Comparison of ENCODE assay signal across 7 cellular contexts in the genomic region with DNA sequence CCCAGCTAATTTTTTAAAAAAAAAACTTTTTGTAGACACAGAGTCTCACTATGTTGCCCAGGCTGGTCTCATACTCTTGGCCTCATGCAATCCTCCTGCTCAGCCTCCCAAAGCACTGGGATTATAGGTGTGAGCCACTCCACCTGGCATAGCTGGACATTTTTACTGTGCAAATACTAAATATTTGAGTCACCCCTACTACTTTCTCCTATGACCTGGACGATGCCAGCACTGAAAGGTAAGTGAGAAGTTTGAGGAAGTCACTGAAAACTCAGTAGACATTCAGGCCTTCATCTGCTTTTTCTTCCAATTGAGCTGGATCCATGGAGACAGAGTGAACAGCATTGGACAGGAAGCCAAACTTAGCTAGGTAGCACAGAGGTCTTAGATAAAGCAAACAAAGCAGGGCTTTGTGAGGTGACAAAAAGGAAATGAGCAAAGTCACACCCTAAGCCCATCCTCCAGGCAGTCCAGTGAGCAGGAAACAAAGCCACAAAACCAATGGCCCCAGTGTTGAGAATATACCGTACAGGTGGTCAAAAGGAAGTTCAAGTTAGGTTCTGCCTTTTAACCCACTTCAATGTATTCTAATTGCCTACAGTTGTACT.
A peak's percentile ranks its signal among the peaks of the same experiment; 100 is the strongest.
DNase-seq lines count a peak whose midpoint lies in the region; ATAC-seq and TF ChIP-seq lines count a peak whose summit lies in the region.

No MANE protein-coding gene starts in this region.

- no peak overlapping the region for H2BK120ac ChIP-seq in H9 (ENCODE audit: low read depth, low read length, poor library complexity, severe bottlenecking)

- H3K27me3 Mint-ChIP-seq in H9 (ENCODE audit: low read depth) (no peaks in the 10 kb centered on the region), osteocyte (ENCODE audit: unreplicated experiment) (peaks cover 2% of the 10 kb centered on the region)

- no peaks in the 10 kb centered on the region for H3K79me2 ChIP-seq in H9 (ENCODE audit: insufficient read depth, low read length)

- no peak overlapping the region for H2BK20ac ChIP-seq in H9 (ENCODE audit: low read depth, low read length, poor library complexity, severe bottlenecking)

- H3K18ac ChIP-seq in H9 (ENCODE audit: insufficient read length, low read depth, low read length): no peak overlapping the region

- no peak for DNase-seq in H9
- peak; percentile 57 for DNase-seq in LoVo (ENCODE audit: low spot score)
- DNase-seq in foreskin keratinocyte: peak in 1 of 2 donors; percentile 7
- no peak for DNase-seq in osteocyte (ENCODE audit: extremely low spot score, unreplicated experiment)
- DNase-seq in NCI-H1092 (lab: John Stamatoyannopoulos, UW): no peak
- DNase-seq in medulla oblongata (ENCODE audit: extremely low spot score): no peak

- no peak overlapping the region for H3K4ac ChIP-seq in H9 (ENCODE audit: low read depth, low read length)

- no peak overlapping the region for H3K4me3 Mint-ChIP-seq in H9
- H3K4me3 Mint-ChIP-seq in osteocyte (ENCODE audit: unreplicated experiment): no peak overlapping the region

- peaks cover 0 to 4% of the 10 kb centered on the region in 2 experiments; a peak in 2 of 4 replicates for H3K4me1 Mint-ChIP-seq in H9
- H3K4me1 Mint-ChIP-seq in osteocyte (ENCODE audit: unreplicated experiment): no peaks in the 10 kb centered on the region

- no peak overlapping the region for H4K8ac ChIP-seq in H9 (replicated peaks; ENCODE audit: insufficient read length, low read depth, low read length)

- H2AFZ ChIP-seq in H9 (ENCODE audit: low read length): peak overlapping the region; percentile 57

- no peak overlapping the region for H3T11ph ChIP-seq in H9 (ENCODE audit: low read length)

- H2AK5ac ChIP-seq in H9 (ENCODE audit: insufficient read length, low read length): no peak overlapping the region

- no peak overlapping the region for H2BK15ac ChIP-seq in H9 (ENCODE audit: low read depth, low read length)

- no peaks in the 10 kb centered on the region for H3K23me2 ChIP-seq in H9 (ENCODE audit: insufficient read length, low read depth, low read length, poor library complexity, severe bottlenecking)

- H4K5ac ChIP-seq in H9 (ENCODE audit: insufficient read length, low read depth, low read length): no peak overlapping the region

- H3K4me1 ChIP-seq in H9 (ENCODE audit: insufficient read depth, low read length) (no peaks in the 10 kb centered on the region), foreskin keratinocyte (no peaks in the 10 kb centered on the region)

- H3K9me3 Mint-ChIP-seq in H9 (no peaks in the 10 kb centered on the region), osteocyte (ENCODE audit: unreplicated experiment) (no peaks in the 10 kb centered on the region)

- H3K4me2 ChIP-seq in H9 (ENCODE audit: insufficient read depth, insufficient read length, low read length): no peak overlapping the region

- H3K36me3 Mint-ChIP-seq in H9 (ENCODE audit: insufficient read depth in 1 of 3, low read depth in 3 of 3): no peaks in the 10 kb centered on the region
- no peaks in the 10 kb centered on the region for H3K36me3 Mint-ChIP-seq in osteocyte (ENCODE audit: unreplicated experiment)

- H3K9ac ChIP-seq in H9 (ENCODE audit: extremely low read depth, insufficient read length, low read length): no peak overlapping the region

- H3K23ac ChIP-seq in H9 (ENCODE audit: insufficient read length, low read depth, low read length): no peak overlapping the region

- WGBS in H9 (ENCODE audit: extremely low coverage, insufficient read length, low lambda C conversion rate): no CpG with 5 or more reads among the region's 2 CpGs

- H3K27me3 ChIP-seq in H9 (ENCODE audit: insufficient read depth, low read length) (no peaks in the 10 kb centered on the region), foreskin keratinocyte (no peaks in the 10 kb centered on the region)

- ATAC-seq in GM18873 (IDR thresholded peaks at IDR 0.05; ENCODE audit: low FRiP score, unreplicated experiment) (peak; percentile 94), foreskin keratinocyte (peak; percentile 19)

- H2BK12ac ChIP-seq in H9 (ENCODE audit: insufficient read length, low read depth, low read length): no peak overlapping the region

- no peaks in the 10 kb centered on the region for H4K20me1 ChIP-seq in H9 (ENCODE audit: control insufficient read depth, insufficient read depth, insufficient read length)

- H3K9me3 ChIP-seq in H9 (ENCODE audit: control insufficient read depth, low read depth, low read length): no peaks in the 10 kb centered on the region

- H3K27ac Mint-ChIP-seq in H9: peak overlapping the region in 2 of 3 experiments; percentile 29 to 90; a peak in 2 of 7 replicates
- H3K27ac Mint-ChIP-seq in osteocyte (ENCODE audit: unreplicated experiment): no peak overlapping the region

- no peaks in the 10 kb centered on the region for H3K79me1 ChIP-seq in H9 (ENCODE audit: insufficient read depth, low read depth, low read length, poor library complexity, severe bottlenecking)

- no peak overlapping the region for H3K14ac ChIP-seq in H9 (ENCODE audit: insufficient read depth, low read length)

- H2BK5ac ChIP-seq in H9 (ENCODE audit: insufficient read length, low read length): no peak overlapping the region

- no peak overlapping the region for H4K91ac ChIP-seq in H9 (ENCODE audit: insufficient read length, low read depth, low read length)

- no peak overlapping the region for H3K27ac ChIP-seq in H9 (ENCODE audit: insufficient read length, low read depth, low read length)
- no peak overlapping the region for H3K27ac ChIP-seq in foreskin keratinocyte

- no peak overlapping the region for H3K56ac ChIP-seq in H9 (ENCODE audit: insufficient read length, low read depth, low read length)

- TF ChIP-seq CTCF in H9 (conservative IDR thresholded peaks at IDR 0.05): no peak
- TF ChIP-seq CTCF in foreskin keratinocyte (conservative IDR thresholded peaks at IDR 0.05): no peak
- no peak for TF ChIP-seq CTCF in osteocyte (IDR thresholded peaks at IDR 0.05)
